Comparison of ENCODE assay signal across 1 cellular context in genomic region chrX:121802881-121803412, GRCh38.
TF ChIP-seq lines count a peak whose summit lies in the region.

No MANE protein-coding gene starts in this region.

TF ChIP-seq in GM23338, 12 proteins besides CTCF, POLR2A, EP300 and RAD21 (continued from another document):
- TF ChIP-seq STAT1 (IDR thresholded peaks at IDR 0.05; ENCODE audit: unreplicated experiment) (no peak), JUNB (IDR thresholded peaks at IDR 0.05; ENCODE audit: unreplicated experiment) (no peak), POLR2AphosphoS5 (IDR thresholded peaks at IDR 0.05; ENCODE audit: low read depth) (no peak), ZNF462 (CRISPR knock-in tag; IDR thresholded peaks at IDR 0.05) (no peak), ZNF331 (CRISPR knock-in tag; IDR thresholded peaks at IDR 0.05; ENCODE audit: low read depth) (no peak), CREB1 (CRISPR knock-in tag; IDR thresholded peaks at IDR 0.05; ENCODE audit: low read depth) (no peak), NANOG (IDR thresholded peaks at IDR 0.05; ENCODE audit: borderline replicate concordance) (no peak), ZNF114 (CRISPR knock-in tag; IDR thresholded peaks at IDR 0.05) (no peak)
